In the genomic region with DNA sequence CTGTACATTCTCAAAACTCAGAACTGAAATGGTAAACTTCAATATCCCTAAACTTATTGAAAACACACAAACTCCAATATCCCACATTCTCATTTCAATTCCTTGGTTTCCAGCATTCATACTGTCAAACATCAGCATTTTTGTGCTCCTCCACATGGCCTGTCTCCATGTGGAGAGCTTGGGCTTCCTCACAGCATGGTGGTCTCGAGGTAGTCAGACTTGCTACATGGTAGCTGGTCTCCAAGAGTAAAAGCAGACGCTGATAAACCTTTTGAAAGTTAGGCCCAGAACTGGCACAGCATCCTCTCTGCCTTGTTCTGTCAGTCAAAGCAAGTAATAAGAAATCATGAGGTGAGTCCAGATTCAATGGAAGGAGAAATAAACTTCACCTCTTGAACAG, we compare ENCODE assay signal across 12 cellular contexts.
DNase-seq lines count a peak whose midpoint lies in the region; ATAC-seq, FAIRE-seq and TF ChIP-seq lines count a peak whose summit lies in the region.
"Had no signal": no experiment of that assay in that cellular context is flagged by ENCODE, and none has a peak within 500 bp of the region (broad histone marks: within the 10 kb centered on the region; RNA-seq: fewer than 3 reads in every experiment).

No MANE protein-coding gene starts in this region.

- no peak overlapping the region for H3K4me3 ChIP-seq in CD4-positive, CD25-positive, alpha-beta regulatory T cell (ENCODE audit: low read depth, low read length)
- H3K4me3 ChIP-seq in OCI-LY7 (ENCODE audit: low read depth, low read length, poor library complexity, severe bottlenecking) (no peak overlapping the region), testis (no peak overlapping the region)
- H3K4me3 ChIP-seq: prostate gland had no signal

- H3K36me3 ChIP-seq in CD4-positive, CD25-positive, alpha-beta regulatory T cell (ENCODE audit: control insufficient read depth, insufficient read depth, low read length), result no peaks in the 10 kb centered on the region
- H3K36me3 ChIP-seq in OCI-LY7 (ENCODE audit: insufficient read depth, low read length) (peaks cover 7% of the 10 kb centered on the region; the same call in 1 of the 2 replicates), testis (ENCODE audit: low read depth, missing control alignments) (no peaks in the 10 kb centered on the region)
- H3K36me3 ChIP-seq: prostate gland had no signal

- H3K79me2 ChIP-seq in OCI-LY7 (ENCODE audit: insufficient read depth, low read depth, low read length), result no peaks in the 10 kb centered on the region

- peak overlapping the region; percentile 37 to 56 (median 42) for H3K4me3 Mint-ChIP-seq in CD4-positive, CD25-positive, alpha-beta regulatory T cell
- peak overlapping the region; percentile 51 for H3K4me3 Mint-ChIP-seq in central memory CD8-positive, alpha-beta T cell
- peak overlapping the region; percentile 50 for H3K4me3 Mint-ChIP-seq in natural killer cell treated with Interleukin-12 subunit alpha and Interleukin-12 subunit beta and Interleukin-15 and Interleukin-18, amount 100 ng/mL, for 72 hours

- POLR2A ChIA-PET in OCI-LY7 (lab: Charles Lee), result interaction anchor here (0.6 kb wide), 1 partner anchor 50 kb away, joined by 3 read pairs; no protein-coding TSS in a partner anchor

- TF ChIP-seq POLR2A in GM12892 (IDR thresholded peaks at IDR 0.05; ENCODE audit: low read depth, low read length) (no peak), testis (IDR thresholded peaks at IDR 0.05) (no peak)

- H4K20me1 ChIP-seq in OCI-LY7 (ENCODE audit: insufficient read depth, low read length), result no peaks in the 10 kb centered on the region

- H3K9me3 ChIP-seq in CD4-positive, CD25-positive, alpha-beta regulatory T cell (ENCODE audit: control insufficient read depth in 2 of 2, low read length in 2 of 2), result no peaks in the 10 kb centered on the region
- H3K9me3 ChIP-seq in OCI-LY7 (ENCODE audit: low read length), result peaks cover 7% of the 10 kb centered on the region; the same call in 1 of the 2 replicates
- no peaks in the 10 kb centered on the region for H3K9me3 ChIP-seq in testis
- H3K9me3 ChIP-seq: prostate gland had no signal

- DNase-seq in CD4-positive, CD25-positive, alpha-beta regulatory T cell, result no peak
- DNase-seq in OCI-LY7 (ENCODE audit: low spot score) (no peak), T-helper 9 cell (no peak), GM12892 (ENCODE audit: insufficient read length) (no peak), testis (no peak)
- DNase-seq in central memory CD8-positive, alpha-beta T cell (ENCODE audit: low spot score in 2 of 2), result no peak
- no peak for DNase-seq in natural killer cell treated with Interleukin-12 subunit alpha and Interleukin-12 subunit beta and Interleukin-15 and Interleukin-18, amount 100 ng/mL, for 72 hours (ENCODE audit: low spot score)
- DNase-seq: COR-L47, SW 1271 had no signal

- FAIRE-seq in GM12892 (lab: Jason Lieb, UNC), result no peak
- FAIRE-seq: endometrium had no signal

- WGBS in testis, 2 donors, result 95 to 96% methylated on average over 2 of the region's 2 CpGs

- H3K4me2 ChIP-seq in OCI-LY7 (ENCODE audit: low read length), result no peak overlapping the region

- peaks cover 0 to 2% (median 0%) of the 10 kb centered on the region in 7 donors for H3K9me3 Mint-ChIP-seq in CD4-positive, CD25-positive, alpha-beta regulatory T cell
- no peaks in the 10 kb centered on the region for H3K9me3 Mint-ChIP-seq in central memory CD8-positive, alpha-beta T cell
- peaks cover 5% of the 10 kb centered on the region for H3K9me3 Mint-ChIP-seq in natural killer cell treated with Interleukin-12 subunit alpha and Interleukin-12 subunit beta and Interleukin-15 and Interleukin-18, amount 100 ng/mL, for 72 hours

- intact Hi-C loops in OCI-LY7 (cut with micrococcal nuclease; ENCODE audit: unreplicated experiment), result no loop called here
- intact Hi-C loops in testis (cut with DNase I; ENCODE audit: low total_unique reads), result no loop called here

- H2AFZ ChIP-seq in OCI-LY7 (ENCODE audit: low read length), result peak overlapping the region; percentile 88; the same call in 1 of the 2 replicates

- TF ChIP-seq CTCF in OCI-LY7 (conservative IDR thresholded peaks at IDR 0.05; ENCODE audit: low read length) (no peak), testis (IDR thresholded peaks at IDR 0.05) (no peak)

- H3K9me2 ChIP-seq in OCI-LY7 (ENCODE audit: insufficient read depth, low read length), result no peaks in the 10 kb centered on the region

- peak overlapping the region; percentile 95 to 99 (median 95) for H3K27ac Mint-ChIP-seq in CD4-positive, CD25-positive, alpha-beta regulatory T cell
- peak overlapping the region; percentile 82 for H3K27ac Mint-ChIP-seq in central memory CD8-positive, alpha-beta T cell (ENCODE audit: low read depth)
- peak overlapping the region; percentile 93 to 96 for H3K27ac Mint-ChIP-seq in natural killer cell treated with Interleukin-12 subunit alpha and Interleukin-12 subunit beta and Interleukin-15 and Interleukin-18, amount 100 ng/mL, for 72 hours

- no peaks in the 10 kb centered on the region for H3K27me3 ChIP-seq in CD4-positive, CD25-positive, alpha-beta regulatory T cell (ENCODE audit: control insufficient read depth, insufficient read depth, low read length)
- no peaks in the 10 kb centered on the region for H3K27me3 ChIP-seq in testis

- CTCF ChIA-PET in OCI-LY7 (lab: Charles Lee; ENCODE audit: unreplicated experiment), result no interaction called here

- H3K4me1 Mint-ChIP-seq in CD4-positive, CD25-positive, alpha-beta regulatory T cell, result peaks cover 13 to 69% (median 48%) of the 10 kb centered on the region in 4 donors
- peaks cover 63% of the 10 kb centered on the region for H3K4me1 Mint-ChIP-seq in central memory CD8-positive, alpha-beta T cell
- H3K4me1 Mint-ChIP-seq in natural killer cell treated with Interleukin-12 subunit alpha and Interleukin-12 subunit beta and Interleukin-15 and Interleukin-18, amount 100 ng/mL, for 72 hours (ENCODE audit: low read depth in 2 of 2), result peaks cover 54 to 62% of the 10 kb centered on the region in 2 donors

- peak overlapping the region; percentile 81 for H3K27ac ChIP-seq in CD4-positive, CD25-positive, alpha-beta regulatory T cell (ENCODE audit: insufficient read depth, low read length, poor library complexity, severe bottlenecking)
- H3K27ac ChIP-seq in OCI-LY7 (ENCODE audit: low read depth, low read length, poor library complexity, severe bottlenecking) (no peak overlapping the region), testis (no peak overlapping the region)

- H3K36me3 Mint-ChIP-seq in CD4-positive, CD25-positive, alpha-beta regulatory T cell, result peaks cover 30% of the 10 kb centered on the region
- H3K36me3 Mint-ChIP-seq in central memory CD8-positive, alpha-beta T cell (ENCODE audit: insufficient read depth), result peaks cover 11% of the 10 kb centered on the region
- peaks cover 7% of the 10 kb centered on the region for H3K36me3 Mint-ChIP-seq in natural killer cell treated with Interleukin-12 subunit alpha and Interleukin-12 subunit beta and Interleukin-15 and Interleukin-18, amount 100 ng/mL, for 72 hours

- peaks cover 47% of the 10 kb centered on the region for H3K4me1 ChIP-seq in CD4-positive, CD25-positive, alpha-beta regulatory T cell (ENCODE audit: control insufficient read depth, insufficient read depth, low read length, poor library complexity, severe bottlenecking)
- H3K4me1 ChIP-seq in OCI-LY7 (ENCODE audit: insufficient read depth, low read length, poor library complexity, severe bottlenecking) (peaks cover 33% of the 10 kb centered on the region), testis (peaks cover 5% of the 10 kb centered on the region)

- ATAC-seq in CD4-positive, CD25-positive, alpha-beta regulatory T cell (ENCODE audit: low read depth in 2 of 2), result no peak
- no peak for ATAC-seq in central memory CD8-positive, alpha-beta T cell (replicated peaks; ENCODE audit: extremely low read depth, poor library complexity, severe bottlenecking)
- ATAC-seq in natural killer cell treated with Interleukin-12 subunit alpha and Interleukin-12 subunit beta and Interleukin-15 and Interleukin-18, amount 100 ng/mL, for 72 hours, result no peak
- no peak for ATAC-seq in HG02981 (IDR thresholded peaks at IDR 0.05; ENCODE audit: unreplicated experiment)

- no TSS peak for BruUV-seq in OCI-LY7 (replicated peaks; lab: Mats Ljungman, UMichigan)

- no peaks in the 10 kb centered on the region for H3K27me3 Mint-ChIP-seq in CD4-positive, CD25-positive, alpha-beta regulatory T cell
- H3K27me3 Mint-ChIP-seq in central memory CD8-positive, alpha-beta T cell, result no peaks in the 10 kb centered on the region
- no peaks in the 10 kb centered on the region for H3K27me3 Mint-ChIP-seq in natural killer cell treated with Interleukin-12 subunit alpha and Interleukin-12 subunit beta and Interleukin-15 and Interleukin-18, amount 100 ng/mL, for 72 hours
